ENCODE assay signal across 26 cellular contexts in the genomic region with DNA sequence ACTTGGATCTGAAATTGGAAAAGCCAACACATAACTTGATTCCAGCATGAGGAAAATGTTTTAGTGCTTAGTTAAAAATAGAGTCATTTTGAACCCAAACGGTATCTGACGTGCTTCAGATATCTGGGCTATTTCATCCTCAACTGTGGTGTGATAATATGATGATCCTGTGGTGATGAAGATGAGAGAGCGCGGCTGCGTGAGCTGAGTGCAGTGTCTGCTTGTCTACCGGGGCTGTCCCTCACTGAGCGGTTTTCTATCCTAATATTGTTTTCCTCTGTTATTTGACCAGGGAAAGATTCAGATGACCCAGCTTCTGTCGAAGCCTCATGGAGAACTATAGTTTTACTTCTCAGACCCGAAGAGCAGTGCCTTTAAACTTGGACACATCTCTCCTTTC.
DNase-seq lines count a peak whose midpoint lies in the region.
"Had no signal": no experiment of that assay in that cellular context is flagged by ENCODE, and none has a peak within 500 bp of the region (broad histone marks: within the 10 kb centered on the region; RNA-seq: fewer than 3 reads in every experiment).

No MANE protein-coding gene starts in this region.

- peaks cover 61% of the 10 kb centered on the region for H3K4me1 ChIP-seq in adipocyte (ENCODE audit: control insufficient read depth, insufficient read depth, low read length)
- H3K4me1 ChIP-seq in subcutaneous abdominal adipose tissue (ENCODE audit: control insufficient read depth in 5 of 5, insufficient read depth in 5 of 5, low read length in 5 of 5): peaks cover 0 to 82% (median 50%) of the 10 kb centered on the region in 5 donors

- DNase-seq in EL (peak; percentile 67), adipocyte (ENCODE audit: low read depth) (peak; percentile 66), islet precursor cell (peak; percentile 27), kidney tubule cell (ENCODE audit: low spot score) (no peak), NCI-H2029 treated with DMSO at 0.1 percent for 48 hours (lab: John Stamatoyannopoulos, UW) (no peak)
- no peak for DNase-seq in activated CD4-positive, alpha-beta T cell treated with anti-CD3 and anti-CD28 coated beads, Interleukin-2, amount 50 U/mL, for 1 hour
- DNase-seq: activated CD4-positive, alpha-beta T cell treated with anti-CD3 and anti-CD28 coated beads for 1 hour; activated naive CD8-positive, alpha-beta T cell treated with anti-CD3 and anti-CD28 coated beads, Interleukin-2, amount 50 U/mL, for 24 hours; activated T-cell treated with anti-CD3 and anti-CD28 coated beads, Interleukin-2, amount 50 U/mL, for 1 hour; brain microvascular endothelial cell; CD4-positive, CD25-positive, alpha-beta regulatory T cell; foreskin melanocyte; hippocampal formation; IMR-90; left lung; naive thymus-derived CD8-positive, alpha-beta T cell; NCI-H146; NCI-H446 treated with DMSO at 0.1 percent for 48 hours; NCI-H82; nucleus accumbens; OCI-M1; SK-N-SH; spleen; stimulated activated CD4-positive, alpha-beta T cell treated with anti-CD3 and anti-CD28 coated beads, Interleukin-2, amount 100 ng/mL, for 48 hours; T-helper 2 cell had no signal

- no peaks in the 10 kb centered on the region for H3K9me3 ChIP-seq in adipocyte (ENCODE audit: control insufficient read depth, low read length)
- H3K9me3 ChIP-seq in subcutaneous abdominal adipose tissue (ENCODE audit: control insufficient read depth in 5 of 5, low read length in 5 of 5): no peaks in the 10 kb centered on the region
- H3K9me3 ChIP-seq: left lung, SK-N-SH, spleen had no signal

- H3K27me3 ChIP-seq in adipocyte (replicated peaks; ENCODE audit: control insufficient read depth, insufficient read depth, low read length) (no peaks in the 10 kb centered on the region), subcutaneous abdominal adipose tissue (ENCODE audit: control insufficient read depth in 5 of 5, insufficient read depth in 4 of 5, low read length in 5 of 5) (peaks cover 0 to 9% (median 0%) of the 10 kb centered on the region in 5 donors)
- H3K27me3 ChIP-seq: brain microvascular endothelial cell had no signal

- peak overlapping the region; percentile 90 for H3K4me3 ChIP-seq in adipocyte (ENCODE audit: low read length)
- H3K4me3 ChIP-seq in subcutaneous abdominal adipose tissue (ENCODE audit: low read depth in 1 of 5, low read length in 5 of 5): peak overlapping the region in 3 of 5 donors; percentile 31 to 66 (median 63)
- H3K4me3 ChIP-seq: left lung, spleen had no signal

- H3K36me3 ChIP-seq in adipocyte (ENCODE audit: control insufficient read depth, insufficient read depth, low read length, severe bottlenecking) (peaks cover 50% of the 10 kb centered on the region), subcutaneous abdominal adipose tissue (ENCODE audit: control insufficient read depth in 5 of 5, insufficient read depth in 5 of 5, low read length in 5 of 5) (peaks cover 0 to 4% (median 2%) of the 10 kb centered on the region in 5 donors)
- H3K36me3 ChIP-seq: brain microvascular endothelial cell, left lung, spleen had no signal

- H3K9ac ChIP-seq in adipocyte (ENCODE audit: low read length): peak overlapping the region; percentile 95
- peak overlapping the region in 4 of 5 donors; percentile 33 to 69 (median 66) for H3K9ac ChIP-seq in subcutaneous abdominal adipose tissue (ENCODE audit: low read length in 5 of 5)
- H3K9ac ChIP-seq: SK-N-SH had no signal

- H3K27ac ChIP-seq in subcutaneous abdominal adipose tissue (ENCODE audit: low read depth, low read length): peak overlapping the region; percentile 79
- H3K27ac ChIP-seq: brain microvascular endothelial cell, left lung, spleen had no signal

Comparison
In these comparisons a context has a peak if more than half of its experiments do, and no peak if none do; other contexts are left out.
1. DNase-seq: peak in EL (single experiment), adipocyte (single experiment) and islet precursor cell (single experiment); none in kidney tubule cell (single experiment), activated CD4-positive, alpha-beta T cell treated with anti-CD3 and anti-CD28 coated beads, Interleukin-2, amount 50 U/mL, for 1 hour (single experiment) and NCI-H2029 treated with DMSO at 0.1 percent for 48 hours (single experiment).